In the genomic region with DNA sequence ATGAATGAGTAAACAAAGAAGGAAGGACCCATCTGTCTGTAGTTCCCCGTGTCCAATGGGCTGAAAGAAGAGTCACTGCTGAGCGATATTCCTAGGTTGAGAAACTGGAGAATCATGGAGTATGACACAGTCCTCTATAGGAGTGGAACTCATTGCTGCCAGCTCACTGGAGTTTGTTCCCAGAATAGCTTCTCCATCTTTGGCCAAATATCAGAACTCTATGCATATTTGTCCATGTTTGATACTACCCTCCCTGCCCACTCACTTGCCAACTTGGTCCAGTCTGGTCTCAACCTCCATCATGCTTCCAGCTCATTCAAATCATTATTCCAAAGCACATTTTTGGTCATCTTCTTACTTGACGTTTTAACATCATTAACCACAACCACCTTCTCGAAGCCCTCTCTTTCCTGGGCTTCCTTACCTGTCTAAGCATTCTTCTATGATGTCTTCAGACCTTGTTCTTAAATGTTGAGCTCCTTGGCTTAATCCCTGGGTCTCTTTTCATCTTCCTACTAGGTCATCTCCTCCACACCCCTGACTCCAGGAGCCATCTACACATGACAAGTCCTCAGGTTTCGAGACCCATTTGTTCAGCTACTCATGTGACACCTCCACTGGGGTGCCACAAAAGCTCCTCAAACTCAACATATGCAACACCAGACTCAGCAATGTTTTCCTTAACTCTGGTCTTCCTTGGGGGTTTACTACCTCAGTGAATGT, we compare ENCODE assay signal across 32 cellular contexts.
"Had no signal": no experiment of that assay in that cellular context is flagged by ENCODE, and none has a peak within 500 bp of the region (broad histone marks: within the 10 kb centered on the region; RNA-seq: fewer than 3 reads in every experiment).

No MANE protein-coding gene starts in this region.

- H3K9me3 Mint-ChIP-seq: activated B cell treated with CpG ODN at 0.5 μM for 24 hours; activated CD4-positive, alpha-beta memory T cell treated with anti-CD3 and anti-CD28 coated beads, Interleukin-2, amount 10 ng/mL, durations not matched to agents 7 days and 5 days; activated naive CD4-positive, alpha-beta T cell treated with anti-CD3 and anti-CD28 coated beads, Interleukin-2, amount 10 ng/mL, durations not matched to agents 7 days and 5 days; activated naive CD4-positive, alpha-beta T cell treated with anti-CD3 and anti-CD28 coated beads, Interleukin-2, amount 50 U/mL, for 72 hours; activated naive CD8-positive, alpha-beta T cell treated with anti-CD3 and anti-CD28 coated beads, Interleukin-2, amount 10 ng/mL, durations not matched to agents 7 days and 5 days; activated T-cell treated with anti-CD3 and anti-CD28 coated beads, Interleukin-2, amount 50 U/mL, for 24 hours; activated T-cell treated with anti-CD3 and anti-CD28 coated beads, Interleukin-2, amount 50 U/mL, for 72 hours; T-helper 2 cell treated with Interferon-gamma antibody and Interleukin-4, amounts not matched to agents 5 μg/mL and 100 μg/mL, for 36 hours had no signal

- H3K36me3 Mint-ChIP-seq: activated naive CD4-positive, alpha-beta T cell treated with anti-CD3 and anti-CD28 coated beads, Interleukin-2, amount 10 ng/mL, durations not matched to agents 7 days and 5 days; activated naive CD4-positive, alpha-beta T cell treated with anti-CD3 and anti-CD28 coated beads, Interleukin-2, amount 50 U/mL, for 72 hours; activated naive CD8-positive, alpha-beta T cell treated with anti-CD3 and anti-CD28 coated beads, Interleukin-2, amount 10 ng/mL, durations not matched to agents 7 days and 5 days; brain had no signal

- H3K9me3 ChIP-seq: ascending aorta, breast epithelium, colonic mucosa, esophagus squamous epithelium, gastroesophageal sphincter, heart right ventricle had no signal

- H3K27ac Mint-ChIP-seq: activated B cell treated with CpG ODN at 0.5 μM for 24 hours; activated CD4-positive, alpha-beta memory T cell treated with anti-CD3 and anti-CD28 coated beads, Interleukin-2, amount 10 ng/mL, durations not matched to agents 7 days and 5 days; activated naive CD4-positive, alpha-beta T cell treated with anti-CD3 and anti-CD28 coated beads, Interleukin-2, amount 10 ng/mL, durations not matched to agents 7 days and 5 days; activated naive CD4-positive, alpha-beta T cell treated with anti-CD3 and anti-CD28 coated beads, Interleukin-2, amount 50 U/mL, for 72 hours; activated naive CD8-positive, alpha-beta T cell treated with anti-CD3 and anti-CD28 coated beads, Interleukin-2, amount 10 ng/mL, durations not matched to agents 7 days and 5 days; activated T-cell treated with anti-CD3 and anti-CD28 coated beads, Interleukin-2, amount 50 U/mL, for 24 hours; activated T-cell treated with anti-CD3 and anti-CD28 coated beads, Interleukin-2, amount 50 U/mL, for 72 hours; brain; T-helper 17 cell; T-helper 2 cell treated with Interferon-gamma antibody and Interleukin-4, amounts not matched to agents 5 μg/mL and 100 μg/mL, for 36 hours had no signal

- ATAC-seq: activated CD4-positive, CD25-positive, alpha-beta regulatory T cell treated with anti-CD3 and anti-CD28 coated beads, Interleukin-2, amount 50 U/mL, for 24 hours; activated naive CD4-positive, alpha-beta T cell treated with anti-CD3 and anti-CD28 coated beads, Interleukin-2, amount 50 U/mL, for 72 hours; activated T-cell treated with anti-CD3 and anti-CD28 coated beads, Interleukin-2, amount 50 U/mL, for 72 hours; gastroesophageal sphincter; heart right ventricle; T-helper 17 cell had no signal

- H3K4me3 ChIP-seq: ascending aorta, breast epithelium, cardiac muscle cell, colonic mucosa, esophagus squamous epithelium, gastroesophageal sphincter, heart right ventricle had no signal

- H3K4me3 Mint-ChIP-seq: activated B cell treated with CpG ODN at 0.5 μM for 24 hours; activated CD4-positive, alpha-beta memory T cell treated with anti-CD3 and anti-CD28 coated beads, Interleukin-2, amount 10 ng/mL, durations not matched to agents 7 days and 5 days; activated naive CD4-positive, alpha-beta T cell treated with anti-CD3 and anti-CD28 coated beads, Interleukin-2, amount 10 ng/mL, durations not matched to agents 7 days and 5 days; activated naive CD8-positive, alpha-beta T cell treated with anti-CD3 and anti-CD28 coated beads, Interleukin-2, amount 10 ng/mL, durations not matched to agents 7 days and 5 days; activated T-cell treated with anti-CD3 and anti-CD28 coated beads, Interleukin-2, amount 50 U/mL, for 24 hours; activated T-cell treated with anti-CD3 and anti-CD28 coated beads, Interleukin-2, amount 50 U/mL, for 72 hours; brain; T-helper 17 cell; T-helper 2 cell treated with Interferon-gamma antibody and Interleukin-4, amounts not matched to agents 5 μg/mL and 100 μg/mL, for 36 hours had no signal

- H3K36me3 ChIP-seq: ascending aorta, breast epithelium, cardiac muscle cell, colonic mucosa, esophagus squamous epithelium, gastroesophageal sphincter, heart right ventricle, WERI-Rb-1 had no signal

- H3K27me3 ChIP-seq: ascending aorta, cardiac muscle cell, colonic mucosa had no signal

- H3K27ac ChIP-seq: ascending aorta, breast epithelium, cardiac muscle cell, colonic mucosa, esophagus squamous epithelium, gastroesophageal sphincter, heart right ventricle, WERI-Rb-1 had no signal

- H3K4me1 Mint-ChIP-seq: activated B cell treated with CpG ODN at 0.5 μM for 24 hours; activated CD4-positive, alpha-beta memory T cell treated with anti-CD3 and anti-CD28 coated beads, Interleukin-2, amount 10 ng/mL, durations not matched to agents 7 days and 5 days; activated naive CD4-positive, alpha-beta T cell treated with anti-CD3 and anti-CD28 coated beads, Interleukin-2, amount 10 ng/mL, durations not matched to agents 7 days and 5 days; activated naive CD8-positive, alpha-beta T cell treated with anti-CD3 and anti-CD28 coated beads, Interleukin-2, amount 10 ng/mL, durations not matched to agents 7 days and 5 days; T-helper 17 cell had no signal

- H3K27me3 Mint-ChIP-seq: activated CD4-positive, alpha-beta memory T cell treated with anti-CD3 and anti-CD28 coated beads, Interleukin-2, amount 10 ng/mL, durations not matched to agents 7 days and 5 days; activated naive CD4-positive, alpha-beta T cell treated with anti-CD3 and anti-CD28 coated beads, Interleukin-2, amount 10 ng/mL, durations not matched to agents 7 days and 5 days; activated naive CD8-positive, alpha-beta T cell treated with anti-CD3 and anti-CD28 coated beads, Interleukin-2, amount 10 ng/mL, durations not matched to agents 7 days and 5 days; activated T-cell treated with anti-CD3 and anti-CD28 coated beads, Interleukin-2, amount 50 U/mL, for 24 hours had no signal

- DNase-seq: activated B cell treated with CpG ODN at 0.5 μM for 24 hours; activated CD4-positive, alpha-beta memory T cell treated with anti-CD3 and anti-CD28 coated beads, Interleukin-2, amount 10 ng/mL, durations not matched to agents 7 days and 5 days; activated CD4-positive, alpha-beta T cell treated with anti-CD3 and anti-CD28 coated beads for 48 hours; activated CD4-positive, alpha-beta T cell treated with anti-CD3 and anti-CD28 coated beads, Interleukin-2, amount 50 U/mL, for 4 hours; activated CD8-positive, alpha-beta memory T cell treated with anti-CD3 and anti-CD28 coated beads, Interleukin-2, amount 50 U/mL, for 48 hours; activated gamma-delta T cell; activated naive CD4-positive, alpha-beta T cell; activated naive CD4-positive, alpha-beta T cell treated with anti-CD3 and anti-CD28 coated beads, Interleukin-2, amount 10 ng/mL, durations not matched to agents 7 days and 5 days; activated naive CD8-positive, alpha-beta T cell treated with anti-CD3 and anti-CD28 coated beads, Interleukin-2, amount 10 ng/mL, durations not matched to agents 7 days and 5 days; activated T-cell treated with anti-CD3 and anti-CD28 coated beads for 4 hours; activated T-cell treated with anti-CD3 and anti-CD28 coated beads, Interleukin-2, amount 50 U/mL, for 24 hours; activated T-cell treated with anti-CD3 and anti-CD28 coated beads, Interleukin-2, amount 50 U/mL, for 72 hours; central memory CD4-positive, alpha-beta T cell; cerebellar nuclear complex; colonic mucosa; effector memory CD4-positive, alpha-beta T cell; erythroblast; esophagus squamous epithelium; foreskin melanocyte; heart right ventricle; T-helper 1 cell; T-helper 17 cell; T1000; WERI-Rb-1 had no signal

- H3K4me1 ChIP-seq: ascending aorta, breast epithelium, colonic mucosa, esophagus squamous epithelium, gastroesophageal sphincter, heart right ventricle had no signal
